3 cellular contexts compared by ENCODE assay signal in the genomic region with DNA sequence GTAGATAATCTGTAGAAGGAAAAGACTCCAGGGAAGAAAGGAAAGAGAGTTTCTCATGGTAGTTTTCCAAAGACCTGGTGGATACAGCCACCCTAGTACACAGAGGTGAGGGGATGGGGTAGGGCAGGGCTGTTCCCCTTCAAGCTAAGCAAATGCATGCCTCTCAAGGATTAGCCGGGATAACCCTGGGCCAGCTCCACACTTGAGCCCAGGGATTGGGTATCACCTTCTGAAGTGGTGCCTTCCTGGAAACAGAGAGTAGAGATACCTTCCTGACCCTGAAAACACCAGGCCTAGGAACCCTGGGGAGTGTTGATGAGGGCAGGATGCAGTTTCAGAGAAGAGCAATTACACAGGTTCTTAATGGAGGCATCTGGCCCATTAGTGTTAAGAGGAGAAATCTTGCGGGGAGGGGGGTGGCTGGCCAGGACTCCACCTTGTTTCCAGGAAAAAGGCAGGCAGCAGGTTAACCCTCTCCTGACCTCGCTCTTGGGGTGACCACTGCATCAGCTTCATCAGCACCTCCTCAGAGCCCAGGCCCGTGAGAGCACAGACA.
TF ChIP-seq lines count a peak whose summit lies in the region.

No MANE protein-coding gene starts in this region.

TF ChIP-seq in SK-N-SH, 30 proteins besides CTCF, POLR2A, EP300 and RAD21 (continued from another document):
- TF ChIP-seq, protein P1, sequence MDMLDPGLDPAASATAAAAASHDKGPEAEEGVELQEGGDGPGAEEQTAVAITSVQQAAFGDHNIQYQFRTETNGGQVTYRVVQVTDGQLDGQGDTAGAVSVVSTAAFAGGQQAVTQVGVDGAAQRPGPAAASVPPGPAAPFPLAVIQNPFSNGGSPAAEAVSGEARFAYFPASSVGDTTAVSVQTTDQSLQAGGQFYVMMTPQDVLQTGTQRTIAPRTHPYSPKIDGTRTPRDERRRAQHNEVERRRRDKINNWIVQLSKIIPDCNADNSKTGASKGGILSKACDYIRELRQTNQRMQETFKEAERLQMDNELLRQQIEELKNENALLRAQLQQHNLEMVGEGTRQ (IDR thresholded peaks at IDR 0.05; ENCODE audit: borderline replicate concordance, low read depth, low read length), result no peak
- TF ChIP-seq SMC3 (IDR thresholded peaks at IDR 0.05; ENCODE audit: low read depth, low read length) (no peak), GATA2 (CRISPR knock-in tag; IDR thresholded peaks at IDR 0.05) (no peak), RXRA (IDR thresholded peaks at IDR 0.05; ENCODE audit: borderline replicate concordance, low read depth) (no peak), NRF1 (IDR thresholded peaks at IDR 0.05; ENCODE audit: low read depth, low read length) (no peak), JUND (IDR thresholded peaks at IDR 0.05) (no peak), RFX5 (IDR thresholded peaks at IDR 0.05; ENCODE audit: low read length) (no peak), ELF1 (IDR thresholded peaks at IDR 0.05) (no peak), TEAD4 (IDR thresholded peaks at IDR 0.05; ENCODE audit: borderline replicate concordance, insufficient read depth) (no peak), CHD2 (IDR thresholded peaks at IDR 0.05; ENCODE audit: low read length, partially characterized antibody) (no peak), EZH2phosphoT487 (IDR thresholded peaks at IDR 0.05; ENCODE audit: borderline replicate concordance, low read depth) (no peak), SIN3A (IDR thresholded peaks at IDR 0.05; ENCODE audit: borderline replicate concordance, low read depth, low read length) (no peak)
TF ChIP-seq in SK-N-SH: peak in this region for 0.

TF ChIP-seq in SK-N-SH treated with all-trans-retinoic acid at 6 μM for 48 hours, 23 proteins besides CTCF, POLR2A, EP300 and RAD21 (continued from another document):
- TF ChIP-seq, protein P2, sequence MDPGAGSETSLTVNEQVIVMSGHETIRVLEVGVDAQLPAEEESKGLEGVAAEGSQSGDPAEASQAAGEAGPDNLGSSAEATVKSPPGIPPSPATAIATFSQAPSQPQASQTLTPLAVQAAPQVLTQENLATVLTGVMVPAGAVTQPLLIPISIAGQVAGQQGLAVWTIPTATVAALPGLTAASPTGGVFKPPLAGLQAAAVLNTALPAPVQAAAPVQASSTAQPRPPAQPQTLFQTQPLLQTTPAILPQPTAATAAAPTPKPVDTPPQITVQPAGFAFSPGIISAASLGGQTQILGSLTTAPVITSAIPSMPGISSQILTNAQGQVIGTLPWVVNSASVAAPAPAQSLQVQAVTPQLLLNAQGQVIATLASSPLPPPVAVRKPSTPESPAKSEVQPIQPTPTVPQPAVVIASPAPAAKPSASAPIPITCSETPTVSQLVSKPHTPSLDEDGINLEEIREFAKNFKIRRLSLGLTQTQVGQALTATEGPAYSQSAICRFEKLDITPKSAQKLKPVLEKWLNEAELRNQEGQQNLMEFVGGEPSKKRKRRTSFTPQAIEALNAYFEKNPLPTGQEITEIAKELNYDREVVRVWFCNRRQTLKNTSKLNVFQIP (CRISPR knock-in tag; IDR thresholded peaks at IDR 0.05; ENCODE audit: borderline replicate concordance, low read depth), result no peak
- no peak for TF ChIP-seq ISL1 (CRISPR knock-in tag; IDR thresholded peaks at IDR 0.05)
- no peak for TF ChIP-seq ZFP30 (CRISPR knock-in tag; IDR thresholded peaks at IDR 0.05)
- no peak for TF ChIP-seq ESRRG (CRISPR knock-in tag; IDR thresholded peaks at IDR 0.05)
- TF ChIP-seq, protein P3, sequence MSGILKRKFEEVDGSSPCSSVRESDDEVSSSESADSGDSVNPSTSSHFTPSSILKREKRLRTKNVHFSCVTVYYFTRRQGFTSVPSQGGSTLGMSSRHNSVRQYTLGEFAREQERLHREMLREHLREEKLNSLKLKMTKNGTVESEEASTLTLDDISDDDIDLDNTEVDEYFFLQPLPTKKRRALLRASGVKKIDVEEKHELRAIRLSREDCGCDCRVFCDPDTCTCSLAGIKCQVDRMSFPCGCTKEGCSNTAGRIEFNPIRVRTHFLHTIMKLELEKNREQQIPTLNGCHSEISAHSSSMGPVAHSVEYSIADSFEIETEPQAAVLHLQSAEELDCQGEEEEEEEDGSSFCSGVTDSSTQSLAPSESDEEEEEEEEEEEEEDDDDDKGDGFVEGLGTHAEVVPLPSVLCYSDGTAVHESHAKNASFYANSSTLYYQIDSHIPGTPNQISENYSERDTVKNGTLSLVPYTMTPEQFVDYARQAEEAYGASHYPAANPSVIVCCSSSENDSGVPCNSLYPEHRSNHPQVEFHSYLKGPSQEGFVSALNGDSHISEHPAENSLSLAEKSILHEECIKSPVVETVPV (CRISPR knock-in tag; IDR thresholded peaks at IDR 0.05), result no peak
- TF ChIP-seq, protein P4, sequence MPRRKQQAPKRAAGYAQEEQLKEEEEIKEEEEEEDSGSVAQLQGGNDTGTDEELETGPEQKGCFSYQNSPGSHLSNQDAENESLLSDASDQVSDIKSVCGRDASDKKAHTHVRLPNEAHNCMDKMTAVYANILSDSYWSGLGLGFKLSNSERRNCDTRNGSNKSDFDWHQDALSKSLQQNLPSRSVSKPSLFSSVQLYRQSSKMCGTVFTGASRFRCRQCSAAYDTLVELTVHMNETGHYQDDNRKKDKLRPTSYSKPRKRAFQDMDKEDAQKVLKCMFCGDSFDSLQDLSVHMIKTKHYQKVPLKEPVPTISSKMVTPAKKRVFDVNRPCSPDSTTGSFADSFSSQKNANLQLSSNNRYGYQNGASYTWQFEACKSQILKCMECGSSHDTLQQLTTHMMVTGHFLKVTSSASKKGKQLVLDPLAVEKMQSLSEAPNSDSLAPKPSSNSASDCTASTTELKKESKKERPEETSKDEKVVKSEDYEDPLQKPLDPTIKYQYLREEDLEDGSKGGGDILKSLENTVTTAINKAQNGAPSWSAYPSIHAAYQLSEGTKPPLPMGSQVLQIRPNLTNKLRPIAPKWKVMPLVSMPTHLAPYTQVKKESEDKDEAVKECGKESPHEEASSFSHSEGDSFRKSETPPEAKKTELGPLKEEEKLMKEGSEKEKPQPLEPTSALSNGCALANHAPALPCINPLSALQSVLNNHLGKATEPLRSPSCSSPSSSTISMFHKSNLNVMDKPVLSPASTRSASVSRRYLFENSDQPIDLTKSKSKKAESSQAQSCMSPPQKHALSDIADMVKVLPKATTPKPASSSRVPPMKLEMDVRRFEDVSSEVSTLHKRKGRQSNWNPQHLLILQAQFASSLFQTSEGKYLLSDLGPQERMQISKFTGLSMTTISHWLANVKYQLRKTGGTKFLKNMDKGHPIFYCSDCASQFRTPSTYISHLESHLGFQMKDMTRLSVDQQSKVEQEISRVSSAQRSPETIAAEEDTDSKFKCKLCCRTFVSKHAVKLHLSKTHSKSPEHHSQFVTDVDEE (CRISPR knock-in tag; IDR thresholded peaks at IDR 0.05), result no peak
- TF ChIP-seq GLIS3 (CRISPR knock-in tag; IDR thresholded peaks at IDR 0.05), result no peak
- no peak for TF ChIP-seq RARB (CRISPR knock-in tag; IDR thresholded peaks at IDR 0.05)
- no peak for TF ChIP-seq TOX (CRISPR knock-in tag; IDR thresholded peaks at IDR 0.05; ENCODE audit: borderline replicate concordance)
- TF ChIP-seq ZFP3 (CRISPR knock-in tag; IDR thresholded peaks at IDR 0.05), result no peak
- no peak for TF ChIP-seq ZNF70 (CRISPR knock-in tag; IDR thresholded peaks at IDR 0.05)
- no peak for TF ChIP-seq CSDC2 (CRISPR knock-in tag; IDR thresholded peaks at IDR 0.05)
- no peak for TF ChIP-seq ZNF8 (CRISPR knock-in tag; IDR thresholded peaks at IDR 0.05)
- no peak for TF ChIP-seq TCF4 (CRISPR knock-in tag; IDR thresholded peaks at IDR 0.05; ENCODE audit: borderline replicate concordance)
- TF ChIP-seq, protein P5, sequence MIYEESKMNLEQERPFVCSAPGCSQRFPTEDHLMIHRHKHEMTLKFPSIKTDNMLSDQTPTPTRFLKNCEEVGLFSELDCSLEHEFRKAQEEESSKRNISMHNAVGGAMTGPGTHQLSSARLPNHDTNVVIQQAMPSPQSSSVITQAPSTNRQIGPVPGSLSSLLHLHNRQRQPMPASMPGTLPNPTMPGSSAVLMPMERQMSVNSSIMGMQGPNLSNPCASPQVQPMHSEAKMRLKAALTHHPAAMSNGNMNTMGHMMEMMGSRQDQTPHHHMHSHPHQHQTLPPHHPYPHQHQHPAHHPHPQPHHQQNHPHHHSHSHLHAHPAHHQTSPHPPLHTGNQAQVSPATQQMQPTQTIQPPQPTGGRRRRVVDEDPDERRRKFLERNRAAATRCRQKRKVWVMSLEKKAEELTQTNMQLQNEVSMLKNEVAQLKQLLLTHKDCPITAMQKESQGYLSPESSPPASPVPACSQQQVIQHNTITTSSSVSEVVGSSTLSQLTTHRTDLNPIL (CRISPR knock-in tag; IDR thresholded peaks at IDR 0.05; ENCODE audit: low read depth), result no peak
- no peak for TF ChIP-seq ZNF565 (CRISPR knock-in tag; conservative IDR thresholded peaks at IDR 0.05; ENCODE audit: low read depth)

TF ChIP-seq in WTC11, 78 proteins besides CTCF, POLR2A, EP300 and RAD21 (continued from another document):
- TF ChIP-seq JAZF1 (CRISPR knock-in tag; IDR thresholded peaks at IDR 0.05) (no peak), NFYB (CRISPR knock-in tag; conservative IDR thresholded peaks at IDR 0.05; ENCODE audit: low read depth) (no peak), MXD4 (CRISPR knock-in tag; IDR thresholded peaks at IDR 0.05; ENCODE audit: borderline replicate concordance) (no peak), CBFB (CRISPR knock-in tag; IDR thresholded peaks at IDR 0.05; ENCODE audit: low read depth) (no peak)
